In the genomic region with DNA sequence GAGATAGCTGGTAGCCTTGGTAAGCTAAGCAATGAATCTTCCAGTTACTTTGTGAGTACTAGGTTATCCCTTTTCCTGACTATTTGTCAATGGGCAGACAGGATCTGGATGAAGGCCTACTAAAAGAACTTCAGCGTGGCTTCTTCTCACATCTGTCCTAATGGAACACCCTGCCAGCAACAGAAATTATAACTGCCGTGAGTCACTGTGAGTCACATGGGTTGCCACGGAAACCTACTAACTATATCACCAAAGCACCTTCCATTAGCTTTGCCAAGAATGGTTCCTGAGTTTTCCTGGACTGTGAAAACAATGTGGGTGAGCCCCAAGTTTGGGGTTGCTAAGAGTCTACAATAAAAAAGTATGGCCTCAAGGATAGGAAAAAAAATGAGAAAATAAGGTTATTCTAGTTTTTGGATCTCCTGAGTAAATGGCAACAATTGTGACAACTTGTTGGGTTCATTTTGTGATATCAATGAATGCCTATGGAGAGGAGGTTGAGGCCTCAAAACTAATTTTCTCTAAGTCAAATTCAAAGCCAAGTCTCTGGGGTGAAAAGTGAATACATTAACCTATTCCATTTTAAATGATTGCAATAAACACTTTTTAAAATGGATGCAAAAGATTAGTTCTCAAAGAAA, we compare ENCODE assay signal across 7 cellular contexts.
DNase-seq lines count a peak whose midpoint lies in the region; ATAC-seq and TF ChIP-seq lines count a peak whose summit lies in the region.

No MANE protein-coding gene starts in this region.

- no peak for TF ChIP-seq CTCF in HFFc6 (IDR thresholded peaks at IDR 0.05)
- no peak for TF ChIP-seq CTCF in RWPE2 (IDR thresholded peaks at IDR 0.05; ENCODE audit: poor library complexity, severe bottlenecking)
- TF ChIP-seq CTCF in prostate gland (IDR thresholded peaks at IDR 0.05) = no peak
- no peak for TF ChIP-seq CTCF in neural progenitor cell (IDR thresholded peaks at IDR 0.05)

- no peaks in the 10 kb centered on the region for H3K79me2 ChIP-seq in neural progenitor cell (ENCODE audit: low read depth)

- H3K4me1 Mint-ChIP-seq in HFFc6 (ENCODE audit: low read depth) = peaks cover 24% of the 10 kb centered on the region
- peaks cover 0 to 5% of the 10 kb centered on the region in 2 donors for H3K4me1 Mint-ChIP-seq in effector memory CD8-positive, alpha-beta T cell (ENCODE audit: low read depth in 2 of 2)
- peaks cover 8% of the 10 kb centered on the region for H3K4me1 Mint-ChIP-seq in neural progenitor cell

- H3K36me3 Mint-ChIP-seq in HFFc6 (ENCODE audit: low read depth) = no peaks in the 10 kb centered on the region
- no peaks in the 10 kb centered on the region for H3K36me3 Mint-ChIP-seq in effector memory CD8-positive, alpha-beta T cell (ENCODE audit: insufficient read depth)
- H3K36me3 Mint-ChIP-seq in neural progenitor cell = no peaks in the 10 kb centered on the region

- H3K36me3 ChIP-seq in RWPE2 (ENCODE audit: low read depth) (no peaks in the 10 kb centered on the region), prostate gland (no peaks in the 10 kb centered on the region), neural progenitor cell (no peaks in the 10 kb centered on the region)

- H3K9me3 ChIP-seq in RWPE2 (ENCODE audit: severe bottlenecking) (no peaks in the 10 kb centered on the region), prostate gland (no peaks in the 10 kb centered on the region), neural progenitor cell (ENCODE audit: low read depth) (no peaks in the 10 kb centered on the region)

- H3K4me3 Mint-ChIP-seq in HFFc6 (no peak overlapping the region), neural progenitor cell (no peak overlapping the region)
- no peak overlapping the region for H3K4me3 Mint-ChIP-seq in effector memory CD8-positive, alpha-beta T cell

- no peak overlapping the region for H3K27ac ChIP-seq in RWPE2 (ENCODE audit: poor library complexity, severe bottlenecking)
- H3K27ac ChIP-seq in prostate gland = no peak overlapping the region
- H3K27ac ChIP-seq in neural progenitor cell = no peak overlapping the region

- DNase-seq in HFFc6 (peak; percentile 95), RWPE2 (ENCODE audit: low spot score) (peak; percentile 81), prostate gland (ENCODE audit: low spot score) (peak; percentile 40), HuH-7 (ENCODE audit: low spot score) (no peak), GF-D8 (lab: John Stamatoyannopoulos, UW) (no peak), neural progenitor cell (ENCODE audit: low spot score) (no peak)
- no peak for DNase-seq in effector memory CD8-positive, alpha-beta T cell

- no peak overlapping the region for H3K9ac ChIP-seq in neural progenitor cell

- H3K4me3 ChIP-seq in RWPE2 (ENCODE audit: severe bottlenecking) = no peak overlapping the region
- H3K4me3 ChIP-seq in prostate gland = no peak overlapping the region
- no peak overlapping the region for H3K4me3 ChIP-seq in neural progenitor cell

- H3F3A ChIP-seq in neural progenitor cell (ENCODE audit: low read depth) = no peaks in the 10 kb centered on the region

- no peaks in the 10 kb centered on the region for H3K9me3 Mint-ChIP-seq in HFFc6
- no peaks in the 10 kb centered on the region for H3K9me3 Mint-ChIP-seq in effector memory CD8-positive, alpha-beta T cell
- H3K9me3 Mint-ChIP-seq in neural progenitor cell = no peaks in the 10 kb centered on the region

- intact Hi-C loops in prostate gland (cut with DNase I) = no loop called here

- no peak overlapping the region for H3K4me2 ChIP-seq in neural progenitor cell

- H4K20me1 ChIP-seq in neural progenitor cell (ENCODE audit: low read depth) = no peaks in the 10 kb centered on the region

- no peak overlapping the region for H2AFZ ChIP-seq in neural progenitor cell (replicated peaks)

- peaks cover 9% of the 10 kb centered on the region for H3K4me1 ChIP-seq in RWPE2 (ENCODE audit: insufficient read depth, poor library complexity, severe bottlenecking)
- H3K4me1 ChIP-seq in prostate gland (replicated peaks) = no peaks in the 10 kb centered on the region
- no peaks in the 10 kb centered on the region for H3K4me1 ChIP-seq in neural progenitor cell

- peak overlapping the region; percentile 66 for H3K27ac Mint-ChIP-seq in HFFc6
- H3K27ac Mint-ChIP-seq in effector memory CD8-positive, alpha-beta T cell = peak overlapping the region in 1 of 2 donors; percentile 17
- H3K27ac Mint-ChIP-seq in neural progenitor cell = no peak overlapping the region

- peak; percentile 99 for ATAC-seq in RWPE2 (ENCODE audit: low read depth)
- peak; percentile 29 for ATAC-seq in effector memory CD8-positive, alpha-beta T cell (replicated peaks)

- H3K27me3 Mint-ChIP-seq in HFFc6 (ENCODE audit: insufficient read depth) = peaks cover 4% of the 10 kb centered on the region
- no peaks in the 10 kb centered on the region for H3K27me3 Mint-ChIP-seq in effector memory CD8-positive, alpha-beta T cell
- H3K27me3 Mint-ChIP-seq in neural progenitor cell (ENCODE audit: insufficient read depth, low read depth) = peaks cover 2% of the 10 kb centered on the region

- no peak for TF ChIP-seq POLR2A in prostate gland (IDR thresholded peaks at IDR 0.05)

- no peaks in the 10 kb centered on the region for H3K27me3 ChIP-seq in RWPE2 (ENCODE audit: insufficient read depth, poor library complexity, severe bottlenecking)
- no peaks in the 10 kb centered on the region for H3K27me3 ChIP-seq in prostate gland (replicated peaks; ENCODE audit: insufficient read depth)
- no peaks in the 10 kb centered on the region for H3K27me3 ChIP-seq in neural progenitor cell

- 24% methylated on average over 3 of the region's 3 CpGs for WGBS in prostate gland

Comparison
In these comparisons a context has a peak if more than half of its experiments do, and no peak if none do; other contexts are left out.
1. DNase-seq: peak in HFFc6 (single experiment), RWPE2 (single experiment) and prostate gland (single experiment); none in effector memory CD8-positive, alpha-beta T cell (0 of 3), HuH-7 (single experiment), GF-D8 (single experiment) and neural progenitor cell (single experiment).